ENCODE assay signal across 8 cellular contexts in genomic region chr17:76816590-76817135, GRCh38. TPM values are rescaled to one million over a fixed set of nuclear protein-coding genes. Genes with fewer than 3 reads are reported as not detected.
DNase-seq lines count a peak whose midpoint lies in the region; FAIRE-seq and TF ChIP-seq lines count a peak whose summit lies in the region.

No MANE protein-coding gene starts in this region.

- FAIRE-seq in keratinocyte (lab: Jason Lieb, UNC): peak; percentile 48

- H3K4me3 ChIP-seq in keratinocyte (ENCODE audit: control insufficient read depth in 2 of 3, extremely low read depth in 1 of 3, insufficient read depth in 2 of 3, low read depth in 1 of 3, low read length in 3 of 3) (no peak overlapping the region), coronary artery (no peak overlapping the region)

- no peak overlapping the region for H3K4me2 ChIP-seq in keratinocyte (ENCODE audit: control insufficient read depth, extremely low read depth, insufficient read depth, low read depth, low read length)

- no peaks in the 10 kb centered on the region for H4K20me1 ChIP-seq in keratinocyte (ENCODE audit: control insufficient read depth, extremely low read depth, insufficient read depth, low read length)

- H3K27ac ChIP-seq in keratinocyte (ENCODE audit: control insufficient read depth, insufficient read depth, low read length) (no peak overlapping the region), coronary artery (no peak overlapping the region)

- DNase-seq in GM10266 (ENCODE audit: extremely low spot score) (peak; percentile 70), NCI-H1436 treated with DMSO at 0.1 percent for 48 hours (lab: John Stamatoyannopoulos, UW) (peak; percentile 77), T-helper 22 cell (ENCODE audit: low read depth) (peak; percentile 13), astrocyte of the hippocampus (ENCODE audit: low read depth, low spot score) (peak; percentile 75), keratinocyte (ENCODE audit: low read depth, low spot score) (no peak), mucosa of gallbladder (ENCODE audit: low spot score) (no peak), coronary artery (ENCODE audit: low spot score) (no peak)
- peak; percentile 19 to 25 (median 24) for DNase-seq in stimulated activated CD4-positive, alpha-beta T cell treated with anti-CD3 and anti-CD28 coated beads, TNF-alpha, amount 100 ng/mL, for 48 hours (ENCODE audit: low read depth in 3 of 3)

- no peak overlapping the region for H2AFZ ChIP-seq in keratinocyte (ENCODE audit: control insufficient read depth, low read length)

- H3K9ac ChIP-seq in keratinocyte (ENCODE audit: control insufficient read depth, extremely low read depth, insufficient read depth, low read length): no peak overlapping the region

- TF ChIP-seq CTCF in GM10266 (IDR thresholded peaks at IDR 0.05; ENCODE audit: control insufficient read depth, insufficient read depth, low read depth, missing control alignments) (peak; percentile 57), keratinocyte (optimal IDR thresholded peaks at IDR 0.05 in 1 of 3, IDR thresholded peaks at IDR 0.05 in 1 of 3, conservative IDR thresholded peaks at IDR 0.05 in 1 of 3; ENCODE audit: extremely low read depth in 1 of 3, insufficient read depth in 2 of 3, low read length in 3 of 3) (peak; percentile 63 to 80 (median 70)), coronary artery (IDR thresholded peaks at IDR 0.05) (no peak)

- dilution Hi-C loops in keratinocyte (cut with MboI; ENCODE audit: extremely low pct_ligation_motif_present, low sequenced_read_pairs): no loop called here

- no peaks in the 10 kb centered on the region for H3K4me1 ChIP-seq in keratinocyte (ENCODE audit: control insufficient read depth, extremely low read depth, insufficient read depth, low read length)

- H3K9me3 ChIP-seq in keratinocyte (ENCODE audit: control insufficient read depth, low read depth, low read length): no peaks in the 10 kb centered on the region

- H3K79me2 ChIP-seq in keratinocyte (ENCODE audit: control insufficient read depth, insufficient read depth, low read length): no peaks in the 10 kb centered on the region

- H3K36me3 ChIP-seq in keratinocyte (ENCODE audit: control insufficient read depth in 2 of 2, extremely low read depth in 1 of 2, insufficient read depth in 2 of 2, low read length in 2 of 2): no peaks in the 10 kb centered on the region

- H3K27me3 ChIP-seq in keratinocyte (ENCODE audit: control insufficient read depth, extremely low read depth, insufficient read depth, low read length): peaks cover 18% of the 10 kb centered on the region

- H3K9me1 ChIP-seq in keratinocyte (ENCODE audit: control insufficient read depth, extremely low read depth, insufficient read depth, low read length): no peaks in the 10 kb centered on the region

RNA-seq across cellular contexts. Expression of gene MGAT5B, which starts 51.5 kb away (rescaled TPM):
- 0.29 to 0.62 TPM (median 0.31 TPM) in 3 replicates for polyA plus RNA-seq in keratinocyte
- not detected for polyA plus RNA-seq in keratinocyte (2011; ENCODE audit: low read depth)
- 0.21 and 0.65 TPM in 2 replicates for polyA plus RNA-seq in keratinocyte (2011; cell fraction: cytosol; rRNA removed)
- polyA plus RNA-seq in keratinocyte (2011; cell fraction: nucleus; rRNA removed): 0.78 and 1.00 TPM in 2 replicates
- 0.46 TPM in 1 of 2 replicates, not detected in the other for polyA plus RNA-seq in keratinocyte (2012; ENCODE audit: low replicate concordance)
- 0.29 to 1.5 TPM (median 0.40 TPM) in 3 replicates for polyA minus RNA-seq in keratinocyte
- 1.5 TPM for polyA minus RNA-seq in keratinocyte (2011; cell fraction: cytosol; rRNA and poly(A)+ RNA removed)
- 0.39 and 1.5 TPM in 2 replicates for polyA minus RNA-seq in keratinocyte (2011; cell fraction: nucleus; rRNA and poly(A)+ RNA removed)
- total RNA-seq in mucosa of gallbladder: 0.69 TPM

Comparison
In these comparisons a context has a peak if more than half of its experiments do, and no peak if none do; other contexts are left out.
1. DNase-seq: peak in GM10266 (single experiment), NCI-H1436 treated with DMSO at 0.1 percent for 48 hours (single experiment), T-helper 22 cell (single experiment), astrocyte of the hippocampus (single experiment) and stimulated activated CD4-positive, alpha-beta T cell treated with anti-CD3 and anti-CD28 coated beads, TNF-alpha, amount 100 ng/mL, for 48 hours (3 of 3); none in keratinocyte (single experiment), mucosa of gallbladder (single experiment) and coronary artery (single experiment).